Comparison of ENCODE assay signal across 29 cellular contexts in the genomic region with DNA sequence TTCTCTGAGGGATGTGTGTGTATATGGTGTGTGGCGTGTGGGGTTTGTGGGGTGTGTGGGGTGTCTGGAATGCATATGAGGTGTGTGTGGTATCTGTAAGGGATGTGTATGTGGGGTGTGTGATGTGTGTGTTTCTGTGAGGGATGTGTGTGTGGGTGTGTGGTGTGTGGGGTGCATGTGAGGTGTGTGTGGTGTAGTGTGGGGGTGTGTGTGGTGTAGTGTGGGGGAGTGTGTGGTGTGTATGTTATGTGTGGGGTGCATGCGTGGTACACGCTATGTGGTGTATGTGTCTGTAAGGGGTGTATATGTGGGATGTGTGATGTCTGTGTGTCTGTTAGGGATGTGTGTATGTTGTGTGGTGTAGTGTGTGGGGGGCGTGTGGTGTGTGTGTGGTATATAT.
"Had no signal": no experiment of that assay in that cellular context is flagged by ENCODE, and none has a peak within 500 bp of the region (broad histone marks: within the 10 kb centered on the region; RNA-seq: fewer than 3 reads in every experiment).

No MANE protein-coding gene starts in this region.

- H3K27me3 Mint-ChIP-seq: central memory CD8-positive, alpha-beta T cell had no signal

- DNase-seq: activated CD4-positive, alpha-beta T cell treated with anti-CD3 and anti-CD28 coated beads for 48 hours; activated CD4-positive, alpha-beta T cell treated with anti-CD3 and anti-CD28 coated beads, Interleukin-2, amount 50 U/mL, for 48 hours; activated CD4-positive, CD25-positive, alpha-beta regulatory T cell treated with anti-CD3 and anti-CD28 coated beads, Interleukin-2, amount 50 U/mL, for 72 hours; activated gamma-delta T cell; activated naive CD4-positive, alpha-beta T cell treated with anti-CD3 and anti-CD28 coated beads for 36 hours; activated T-cell treated with anti-CD3 and anti-CD28 coated beads, Interleukin-2, amount 50 U/mL, for 4 hours; amygdala; MG63; MV-4-11; NCI-H1092 treated with DMSO at 0.1 percent for 48 hours; NCI-H1417 treated with DMSO at 0.1 percent for 48 hours; NCI-H1694; NCI-H2029; NCI-H2107; NCI-H2171 treated with DMSO at 0.1 percent for 48 hours; NCI-H345; NCI-H510A; NCI-H69; NK-92 treated with Interleukin-12 subunit alpha and Interleukin-12 subunit beta, amount 100 ng/mL, for 24 hours; OCI-M1; Peyer's patch; SHP77; SW 1271 had no signal

- ATAC-seq: activated T-cell treated with anti-CD3 and anti-CD28 coated beads, Interleukin-2, amount 50 U/mL, for 4 hours; SK-N-SH treated with all-trans-retinoic acid at 6 μM for 48 hours; WTC11 had no signal

- H3K9me3 Mint-ChIP-seq: activated naive CD4-positive, alpha-beta T cell treated with anti-CD3 and anti-CD28 coated beads for 36 hours; activated T-cell treated with anti-CD3 and anti-CD28 coated beads, Interleukin-2, amount 50 U/mL, for 4 hours; central memory CD8-positive, alpha-beta T cell; WTC11 had no signal

- H3K27ac Mint-ChIP-seq: activated naive CD4-positive, alpha-beta T cell treated with anti-CD3 and anti-CD28 coated beads for 36 hours; activated naive CD8-positive, alpha-beta T cell; brain; WTC11 had no signal

- H3K36me3 Mint-ChIP-seq: activated naive CD8-positive, alpha-beta T cell; brain; WTC11 had no signal

- FAIRE-seq: astrocyte had no signal

- H3K4me1 Mint-ChIP-seq: brain; central memory CD8-positive, alpha-beta T cell had no signal

- H3K4me3 Mint-ChIP-seq: activated naive CD4-positive, alpha-beta T cell treated with anti-CD3 and anti-CD28 coated beads for 36 hours; activated naive CD8-positive, alpha-beta T cell; activated T-cell treated with anti-CD3 and anti-CD28 coated beads, Interleukin-2, amount 50 U/mL, for 4 hours; brain; central memory CD8-positive, alpha-beta T cell; WTC11 had no signal
